ENCODE assay signal across 7 cellular contexts in the genomic region with DNA sequence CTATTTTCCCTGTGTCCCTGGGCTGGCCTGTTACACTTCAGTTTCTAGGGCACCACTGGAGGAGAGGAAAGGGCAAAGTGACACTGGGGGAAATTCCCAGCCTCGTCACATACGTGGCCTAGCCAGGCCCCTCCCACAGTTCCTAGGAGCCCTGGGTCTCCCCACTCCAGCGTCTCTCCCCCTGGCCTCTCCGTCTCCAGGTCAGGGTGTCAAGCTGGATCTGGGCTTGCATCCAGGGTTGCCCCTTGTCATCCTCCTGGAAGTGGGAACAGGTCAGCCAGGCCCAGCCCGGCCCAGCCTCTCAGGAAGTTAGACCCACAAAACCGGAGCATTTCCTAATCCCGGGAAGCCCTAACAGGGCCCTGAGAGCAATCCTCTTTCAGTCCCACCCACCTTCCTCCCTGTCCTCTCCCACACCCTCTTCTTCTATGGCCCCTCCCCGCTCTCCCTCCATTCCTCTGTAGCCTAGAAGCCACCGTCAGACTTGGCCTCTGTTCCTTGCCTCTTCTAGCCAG. TPM values are rescaled to one million over a fixed set of nuclear protein-coding genes. Genes with fewer than 3 reads are reported as not detected.
DNase-seq lines count a peak whose midpoint lies in the region; ATAC-seq and TF ChIP-seq lines count a peak whose summit lies in the region.

No MANE protein-coding gene starts in this region.

- peak overlapping the region; percentile 17 for H3K27ac Mint-ChIP-seq in activated CD8-positive, alpha-beta T cell treated with anti-CD3 and anti-CD28 coated beads, Interleukin-2, amount 10 ng/mL, durations not matched to agents 7 days and 5 days
- H3K27ac Mint-ChIP-seq in stimulated activated naive CD8-positive, alpha-beta T cell treated with anti-CD3 and anti-CD28 coated beads, Interleukin-15, amount 100 ng/mL, for 72 hours: peak overlapping the region in 1 of 2 donors; percentile 75

- H3K27me3 Mint-ChIP-seq in activated CD8-positive, alpha-beta T cell treated with anti-CD3 and anti-CD28 coated beads, Interleukin-2, amount 10 ng/mL, durations not matched to agents 7 days and 5 days (ENCODE audit: low read depth): peaks cover 2% of the 10 kb centered on the region
- H3K27me3 Mint-ChIP-seq in stimulated activated naive CD8-positive, alpha-beta T cell treated with anti-CD3 and anti-CD28 coated beads, Interleukin-15, amount 100 ng/mL, for 72 hours: no peaks in the 10 kb centered on the region

- H3K9me3 ChIP-seq in right atrium auricular region: no peaks in the 10 kb centered on the region

- H3K4me3 Mint-ChIP-seq in activated CD8-positive, alpha-beta T cell treated with anti-CD3 and anti-CD28 coated beads, Interleukin-2, amount 10 ng/mL, durations not matched to agents 7 days and 5 days: peak overlapping the region; percentile 38
- peak overlapping the region; percentile 74 for H3K4me3 Mint-ChIP-seq in stimulated activated naive CD8-positive, alpha-beta T cell treated with anti-CD3 and anti-CD28 coated beads, Interleukin-15, amount 100 ng/mL, for 72 hours

- POLR2A ChIA-PET in activated CD8-positive, alpha-beta T cell treated with anti-CD3 and anti-CD28 coated beads, Interleukin-2, amount 10 ng/mL, durations not matched to agents 7 days and 5 days (lab: Charles Lee): interaction anchor here (1.0 to 4.5 kb wide), 4 partner anchors 11 to 672 kb away, joined by 3 to 15 read pairs (median 4); a partner anchor contains a TSS

- no peaks in the 10 kb centered on the region for H3K36me3 ChIP-seq in right atrium auricular region

- DNase-seq in activated CD8-positive, alpha-beta T cell treated with anti-CD3 and anti-CD28 coated beads, Interleukin-2, amount 10 ng/mL, durations not matched to agents 7 days and 5 days: no peak
- peak; percentile 78 for DNase-seq in right atrium auricular region (ENCODE audit: low spot score)
- no peak for DNase-seq in stimulated activated naive CD8-positive, alpha-beta T cell treated with anti-CD3 and anti-CD28 coated beads, Interleukin-15, amount 100 ng/mL, for 72 hours

- H3K9me3 Mint-ChIP-seq in activated CD8-positive, alpha-beta T cell treated with anti-CD3 and anti-CD28 coated beads, Interleukin-2, amount 10 ng/mL, durations not matched to agents 7 days and 5 days (ENCODE audit: insufficient read depth): no peaks in the 10 kb centered on the region
- H3K9me3 Mint-ChIP-seq in stimulated activated naive CD8-positive, alpha-beta T cell treated with anti-CD3 and anti-CD28 coated beads, Interleukin-15, amount 100 ng/mL, for 72 hours: no peaks in the 10 kb centered on the region

- H3K4me3 ChIP-seq in right atrium auricular region: no peak overlapping the region

- H3K27ac ChIP-seq in right atrium auricular region: peak overlapping the region; percentile 73 to 74

- CTCF ChIA-PET in activated CD8-positive, alpha-beta T cell treated with anti-CD3 and anti-CD28 coated beads, Interleukin-2, amount 10 ng/mL, durations not matched to agents 7 days and 5 days (lab: Charles Lee): interaction anchor here (1.0 to 10.8 kb wide), 5 partner anchors 30 to 156 kb away, joined by 3 to 98 read pairs (median 4); no protein-coding TSS in a partner anchor

- ATAC-seq in HG02885 (IDR thresholded peaks at IDR 0.05; ENCODE audit: poor library complexity, unreplicated experiment): peak; percentile 20
- no peak for ATAC-seq in activated CD8-positive, alpha-beta T cell treated with anti-CD3 and anti-CD28 coated beads, Interleukin-2, amount 10 ng/mL, durations not matched to agents 7 days and 5 days
- ATAC-seq in stimulated activated naive CD8-positive, alpha-beta T cell treated with anti-CD3 and anti-CD28 coated beads, Interleukin-15, amount 100 ng/mL, for 72 hours: no peak
- ATAC-seq in HG02852 (IDR thresholded peaks at IDR 0.05; ENCODE audit: unreplicated experiment): no peak
- no peak for ATAC-seq in HG03175 (IDR thresholded peaks at IDR 0.05; ENCODE audit: unreplicated experiment)
- no peak for ATAC-seq in GM18873 (IDR thresholded peaks at IDR 0.05; ENCODE audit: low FRiP score, unreplicated experiment)

- no peak for TF ChIP-seq CTCF in right atrium auricular region (IDR thresholded peaks at IDR 0.05)

- peaks cover 2% of the 10 kb centered on the region for H3K36me3 Mint-ChIP-seq in activated CD8-positive, alpha-beta T cell treated with anti-CD3 and anti-CD28 coated beads, Interleukin-2, amount 10 ng/mL, durations not matched to agents 7 days and 5 days (ENCODE audit: low read depth)

- H3K27me3 ChIP-seq in right atrium auricular region: no peaks in the 10 kb centered on the region

- H3K4me1 ChIP-seq in right atrium auricular region: peaks cover 0 to 48% of the 10 kb centered on the region in 2 donors

- peaks cover 62% of the 10 kb centered on the region for H3K4me1 Mint-ChIP-seq in activated CD8-positive, alpha-beta T cell treated with anti-CD3 and anti-CD28 coated beads, Interleukin-2, amount 10 ng/mL, durations not matched to agents 7 days and 5 days (ENCODE audit: low read depth)
- H3K4me1 Mint-ChIP-seq in stimulated activated naive CD8-positive, alpha-beta T cell treated with anti-CD3 and anti-CD28 coated beads, Interleukin-15, amount 100 ng/mL, for 72 hours: peaks cover 68% of the 10 kb centered on the region

RNA-seq across cellular contexts. Expression of a gene that starts 4.7 kb away (rescaled TPM):
- 100 to 1,000 TPM; 132 to 138 TPM for total RNA-seq in activated CD8-positive, alpha-beta T cell treated with anti-CD3 and anti-CD28 coated beads, Interleukin-2, amount 10 ng/mL, durations not matched to agents 7 days and 5 days
- total RNA-seq in right atrium auricular region: 10 to 100 TPM; 68.9 to 92.6 TPM
